1 cellular context compared by ENCODE assay signal in the genomic region with DNA sequence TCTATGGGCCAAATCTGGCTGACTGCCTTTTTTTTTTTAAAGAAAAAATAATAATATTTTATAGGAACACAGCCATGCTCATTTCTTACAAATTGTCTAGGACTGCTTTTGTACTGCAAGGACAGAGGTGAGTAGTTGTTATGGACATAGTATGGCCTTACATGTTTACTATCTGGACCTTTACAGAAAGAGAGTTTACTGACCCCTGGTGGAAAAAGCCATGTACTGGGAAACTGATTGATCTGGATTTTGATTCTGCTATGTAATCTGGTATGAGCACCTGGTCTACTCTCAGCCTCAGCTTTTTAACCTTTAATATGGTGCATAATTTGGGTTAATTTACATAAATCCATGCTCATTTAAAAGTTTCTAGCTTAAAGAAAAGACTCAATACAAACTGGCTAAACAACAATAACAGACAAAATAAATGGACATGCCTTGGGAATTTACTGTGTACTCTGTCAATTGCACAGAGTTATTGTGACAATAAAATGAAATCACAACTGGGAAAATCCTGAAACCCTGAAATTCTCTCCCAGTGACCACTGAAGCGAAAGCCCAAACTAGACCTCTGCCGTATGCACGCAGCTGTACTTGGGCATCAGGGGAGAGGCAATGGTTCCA.
TF ChIP-seq lines count a peak whose summit lies in the region.

No MANE protein-coding gene starts in this region.

TF ChIP-seq in Ishikawa, 13 proteins besides CTCF, POLR2A, EP300 and RAD21 (continued from another document):
- TF ChIP-seq TEAD4 (IDR thresholded peaks at IDR 0.05): no peak
- TF ChIP-seq ZBTB7A (IDR thresholded peaks at IDR 0.05; ENCODE audit: low read depth): no peak
